10 cellular contexts compared by ENCODE assay signal in genomic region chr9:129702563-129702962, GRCh38. TPM values are rescaled to one million over a fixed set of nuclear protein-coding genes. Genes with fewer than 3 reads are reported as not detected.
DNase-seq lines count a peak whose midpoint lies in the region; ATAC-seq and TF ChIP-seq lines count a peak whose summit lies in the region.
"Had no signal": no experiment of that assay in that cellular context is flagged by ENCODE, and none has a peak within 500 bp of the region (broad histone marks: within the 10 kb centered on the region; RNA-seq: fewer than 3 reads in every experiment).

No MANE protein-coding gene starts in this region.

- H3K9me3 Mint-ChIP-seq in neural progenitor cell, result no peaks in the 10 kb centered on the region

- H3K9ac ChIP-seq in adipocyte (ENCODE audit: low read length), result peak overlapping the region; percentile 86
- no peak overlapping the region for H3K9ac ChIP-seq in neural progenitor cell

- no peaks in the 10 kb centered on the region for H3K36me3 Mint-ChIP-seq in neural progenitor cell

- no peaks in the 10 kb centered on the region for H3K4me1 Mint-ChIP-seq in neural progenitor cell

- H3K4me1 ChIP-seq in adipocyte (ENCODE audit: control insufficient read depth, insufficient read depth, low read length) (peaks cover 51% of the 10 kb centered on the region), testis (peaks cover 8% of the 10 kb centered on the region), neural progenitor cell (peaks cover 4% of the 10 kb centered on the region)

- peak overlapping the region; percentile 67 for H3K4me3 ChIP-seq in adipocyte (ENCODE audit: low read length)
- no peak overlapping the region for H3K4me3 ChIP-seq in testis
- H3K4me3 ChIP-seq in neural progenitor cell, result no peak overlapping the region

- H3K27ac ChIP-seq in testis (peak overlapping the region in 1 of 2 donors; percentile 14), neural progenitor cell (no peak overlapping the region)

- no peak overlapping the region for H3K27ac Mint-ChIP-seq in neural progenitor cell

- H2AFZ ChIP-seq in neural progenitor cell (replicated peaks), result no peak overlapping the region

- peak; percentile 17 for DNase-seq in HCEC 1CT
- DNase-seq in adipocyte (ENCODE audit: low read depth), result peak; percentile 91
- peak; percentile 69 for DNase-seq in islet precursor cell
- DNase-seq in testis, result peak; percentile 31
- no peak for DNase-seq in DMS153 (lab: John Stamatoyannopoulos, UW)
- no peak for DNase-seq in neural progenitor cell (ENCODE audit: low spot score)
- DNase-seq: activated CD4-positive, alpha-beta T cell treated with anti-CD3 and anti-CD28 coated beads, Interleukin-2, amount 50 U/mL, for 48 hours; NCI-H1694 had no signal

- TF ChIP-seq CTCF in testis (IDR thresholded peaks at IDR 0.05), result no peak
- TF ChIP-seq CTCF in neural progenitor cell (IDR thresholded peaks at IDR 0.05), result no peak

- H3F3A ChIP-seq in neural progenitor cell (ENCODE audit: low read depth), result no peaks in the 10 kb centered on the region

- no peaks in the 10 kb centered on the region for H3K36me3 ChIP-seq in adipocyte (ENCODE audit: control insufficient read depth, insufficient read depth, low read length, severe bottlenecking)
- no peaks in the 10 kb centered on the region for H3K36me3 ChIP-seq in testis (ENCODE audit: low read depth, missing control alignments)
- no peaks in the 10 kb centered on the region for H3K36me3 ChIP-seq in neural progenitor cell

- H3K9me3 ChIP-seq in adipocyte (ENCODE audit: control insufficient read depth, low read length), result no peaks in the 10 kb centered on the region
- H3K9me3 ChIP-seq in testis, result no peaks in the 10 kb centered on the region
- no peaks in the 10 kb centered on the region for H3K9me3 ChIP-seq in neural progenitor cell (ENCODE audit: low read depth)

- 42 to 54% methylated on average over 10 of the region's 10 CpGs for WGBS in testis, 2 donors

- H3K4me2 ChIP-seq in neural progenitor cell, result no peak overlapping the region

- H3K27me3 Mint-ChIP-seq in neural progenitor cell (ENCODE audit: insufficient read depth, low read depth), result peaks cover 5% of the 10 kb centered on the region

- ATAC-seq in GM21619 (IDR thresholded peaks at IDR 0.05; ENCODE audit: unreplicated experiment), result no peak

- intact Hi-C loops in testis (cut with DNase I; ENCODE audit: low total_unique reads), result no loop called here

- H3K79me2 ChIP-seq in neural progenitor cell (ENCODE audit: low read depth), result no peaks in the 10 kb centered on the region

- no peak for TF ChIP-seq POLR2A in testis (IDR thresholded peaks at IDR 0.05)

- no peak overlapping the region for H3K4me3 Mint-ChIP-seq in neural progenitor cell

- no peaks in the 10 kb centered on the region for H4K20me1 ChIP-seq in neural progenitor cell (ENCODE audit: low read depth)

- H3K27me3 ChIP-seq in adipocyte (replicated peaks; ENCODE audit: control insufficient read depth, insufficient read depth, low read length) (no peaks in the 10 kb centered on the region), testis (no peaks in the 10 kb centered on the region), neural progenitor cell (peaks cover 15% of the 10 kb centered on the region)

RNA-seq across cellular contexts. Expression of gene PRRX2, which starts 37.1 kb away (rescaled TPM):
- total RNA-seq in testis (10 to 100 TPM; 14.6 to 19.1 TPM), neural progenitor cell (ENCODE audit: low replicate concordance) (1.5 and 5.2 TPM in 2 replicates)
- 15.3 TPM for polyA plus RNA-seq in testis (ENCODE audit: insufficient read depth, low read depth, low replicate concordance)
- total RNA-seq: glomerular endothelial cell had no signal

RNA-seq across cellular contexts. Expression of gene PTGES, which starts 50.3 kb away (rescaled TPM):
- total RNA-seq in testis (10 to 100 TPM in 1 of 2 donors, 1 to 10 TPM in 1; 9.5 to 36.9 TPM), neural progenitor cell (ENCODE audit: low replicate concordance) (2.3 and 2.9 TPM in 2 replicates)
- 41.8 TPM for polyA plus RNA-seq in testis (ENCODE audit: insufficient read depth, low read depth, low replicate concordance)

Comparison
In these comparisons a context has a peak if more than half of its experiments do, and no peak if none do; other contexts are left out.
1. DNase-seq: peak in HCEC 1CT (single experiment), adipocyte (single experiment), islet precursor cell (single experiment) and testis (single experiment); none in DMS153 (single experiment) and neural progenitor cell (single experiment).